2 cellular contexts compared by ENCODE assay signal in genomic region chr19:41192574-41193419, GRCh38.
A peak's percentile ranks its signal among the peaks of the same experiment; 100 is the strongest.
TF ChIP-seq lines count a peak whose summit lies in the region.

Gene CYP2S1, plus strand, starts transcription at chr19:41193219. Its CDS starts 46 bp downstream, at chr19:41193265.

TF ChIP-seq in PFSK-1, 5 proteins besides CTCF, POLR2A, EP300 and RAD21 (continued from another document):
- TF ChIP-seq REST (IDR thresholded peaks at IDR 0.05; ENCODE audit: insufficient read depth in 1 of 2, low read depth in 2 of 2, low read length in 2 of 2), result 0 out of 4 replicates have a peak, but pooled peaks of 1 of the 2 experiments have one; percentile 15
- TF ChIP-seq FOXP2 (optimal IDR thresholded peaks at IDR 0.05; ENCODE audit: borderline replicate concordance, extremely low read depth, extremely low read length, insufficient read depth), result no peak
- peak; percentile 41; the same call in 1 of the 2 replicates for TF ChIP-seq SIN3A (IDR thresholded peaks at IDR 0.05; ENCODE audit: borderline replicate concordance, insufficient read depth, low read length)
- TF ChIP-seq TAF1 (IDR thresholded peaks at IDR 0.05; ENCODE audit: borderline replicate concordance, insufficient read depth, low read length), result peak; percentile 63; the same call in 1 of the 2 replicates

TF ChIP-seq in H1, 55 proteins besides CTCF, POLR2A, EP300 and RAD21 (continued from another document):
- TF ChIP-seq SIN3A (conservative IDR thresholded peaks at IDR 0.05 in 1 of 2, IDR thresholded peaks at IDR 0.05 in 1 of 2; ENCODE audit: low read depth in 1 of 2, low read length in 2 of 2) (peak in 1 of 2 experiments; percentile 19; a peak in 1 of 4 replicates), POLR2AphosphoS5 (IDR thresholded peaks at IDR 0.05; ENCODE audit: low read depth, low read length) (peak; percentile 58), EGR1 (IDR thresholded peaks at IDR 0.05; ENCODE audit: borderline replicate concordance, low read depth, low read length) (no peak), SP4 (IDR thresholded peaks at IDR 0.05; ENCODE audit: low read length) (no peak), RNF2 (IDR thresholded peaks at IDR 0.05; ENCODE audit: borderline replicate concordance, low read depth, low read length, missing control alignments, poor library complexity, severe bottlenecking) (no peak), ASH2L (IDR thresholded peaks at IDR 0.05; ENCODE audit: low read length) (no peak), CTBP2 (IDR thresholded peaks at IDR 0.05; ENCODE audit: borderline replicate concordance, insufficient read depth, insufficient read length, low read length) (no peak), CBX8 (IDR thresholded peaks at IDR 0.05; ENCODE audit: borderline replicate concordance, low read depth, low read length) (no peak), CHD2 (IDR thresholded peaks at IDR 0.05; ENCODE audit: low read length) (no peak), NRF1 (IDR thresholded peaks at IDR 0.05; ENCODE audit: low read depth, low read length) (no peak), EZH2 (IDR thresholded peaks at IDR 0.05; ENCODE audit: low read depth, low read length, severe bottlenecking) (no peak), KDM1A (IDR thresholded peaks at IDR 0.05; ENCODE audit: borderline replicate concordance, low read length) (0 out of 2 replicates have a peak, but pooled peaks have one; percentile 9), CREB1 (IDR thresholded peaks at IDR 0.05) (peak; percentile 40), SIX5 (IDR thresholded peaks at IDR 0.05; ENCODE audit: low read depth, low read length) (no peak), PHF8 (conservative IDR thresholded peaks at IDR 0.05; ENCODE audit: low read depth, low read length) (peak; percentile 54), MAFK (IDR thresholded peaks at IDR 0.05; ENCODE audit: low read depth, low read length) (no peak), HDAC6 (IDR thresholded peaks at IDR 0.05; ENCODE audit: low read depth, low read length) (no peak), ATF2 (IDR thresholded peaks at IDR 0.05; ENCODE audit: low read length) (no peak), TBP (IDR thresholded peaks at IDR 0.05; ENCODE audit: low read depth, low read length) (no peak), SP2 (IDR thresholded peaks at IDR 0.05; ENCODE audit: low read length) (no peak), TCF12 (IDR thresholded peaks at IDR 0.05; ENCODE audit: low read depth, low read length) (no peak), USF2 (IDR thresholded peaks at IDR 0.05; ENCODE audit: low read length) (no peak), NANOG (IDR thresholded peaks at IDR 0.05; ENCODE audit: insufficient read depth, low read depth, low read length, poor library complexity, severe bottlenecking) (no peak), JUND (IDR thresholded peaks at IDR 0.05; ENCODE audit: low read length) (no peak)
